In the genomic region with DNA sequence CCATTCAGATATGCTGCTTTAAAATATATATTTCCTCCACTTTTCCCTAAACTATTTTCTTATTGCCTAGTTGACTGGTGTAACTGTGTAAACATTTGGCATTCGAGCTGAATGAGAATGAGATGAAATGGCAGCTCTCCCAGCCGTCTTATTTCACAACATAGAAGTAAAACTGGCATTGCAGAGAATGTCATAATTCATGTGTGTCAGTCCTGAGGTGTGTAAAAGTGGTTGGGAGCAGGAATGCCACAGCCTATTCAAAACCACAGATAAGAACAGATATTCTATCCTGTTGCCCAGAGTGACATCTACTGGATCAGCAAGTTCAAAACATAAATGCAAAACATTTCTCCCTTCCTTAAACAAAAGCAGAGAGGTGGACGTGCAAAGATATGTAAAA, we compare ENCODE assay signal across 10 cellular contexts.
A peak's percentile ranks its signal among the peaks of the same experiment; 100 is the strongest.
DNase-seq lines count a peak whose midpoint lies in the region; ATAC-seq lines count a peak whose summit lies in the region.
"Had no signal": no experiment of that assay in that cellular context is flagged by ENCODE, and none has a peak within 500 bp of the region (broad histone marks: within the 10 kb centered on the region; RNA-seq: fewer than 3 reads in every experiment).

No MANE protein-coding gene starts in this region.

- no peak overlapping the region for H3K27ac Mint-ChIP-seq in T-helper 17 cell

- peak; percentile 18 for ATAC-seq in T-helper 17 cell
- no peak for ATAC-seq in HG02759 (IDR thresholded peaks at IDR 0.05; ENCODE audit: unreplicated experiment)
- ATAC-seq in HG03280 (IDR thresholded peaks at IDR 0.05; ENCODE audit: unreplicated experiment): no peak

- H3K27me3 ChIP-seq in Karpas-422 (ENCODE audit: low read length): no peaks in the 10 kb centered on the region

- no peaks in the 10 kb centered on the region for H3K36me3 Mint-ChIP-seq in T-helper 17 cell (ENCODE audit: low read depth)

- no peaks in the 10 kb centered on the region for H4K20me1 ChIP-seq in Karpas-422 (ENCODE audit: insufficient read depth, low read depth, low read length)

- H3K4me3 Mint-ChIP-seq in T-helper 17 cell: no peak overlapping the region

- no peak overlapping the region for H3K4me3 ChIP-seq in Karpas-422 (ENCODE audit: low read length)
- H3K4me3 ChIP-seq: skin epidermis had no signal

- H3K36me3 ChIP-seq in Karpas-422 (ENCODE audit: insufficient read depth, low read length): no peaks in the 10 kb centered on the region

- H3K4me1 Mint-ChIP-seq in T-helper 17 cell: peaks cover 11% of the 10 kb centered on the region

- H3K9ac ChIP-seq in Karpas-422 (ENCODE audit: low read length): no peak overlapping the region

- H3K4me1 ChIP-seq in Karpas-422 (ENCODE audit: low read length): no peaks in the 10 kb centered on the region

- H3K9me3 ChIP-seq in Karpas-422 (ENCODE audit: low read length) (no peaks in the 10 kb centered on the region), T-helper 17 cell (ENCODE audit: control insufficient read depth, low read length, poor library complexity, severe bottlenecking) (no peaks in the 10 kb centered on the region)

- H3K27ac ChIP-seq in Karpas-422 (ENCODE audit: low read length): no peak overlapping the region
- H3K27ac ChIP-seq: skin epidermis had no signal

- no peak overlapping the region for H3K4me2 ChIP-seq in Karpas-422 (ENCODE audit: low read depth, low read length, poor library complexity, severe bottlenecking)

- no peaks in the 10 kb centered on the region for H3K79me2 ChIP-seq in Karpas-422 (ENCODE audit: low read length)

- no peaks in the 10 kb centered on the region for H3K9me2 ChIP-seq in Karpas-422 (replicated peaks; ENCODE audit: insufficient read depth, low read length)

- H3K27me3 Mint-ChIP-seq in T-helper 17 cell: no peaks in the 10 kb centered on the region

- intact Hi-C loops in posterior vena cava (cut with DNase I): no loop called here

- peak; percentile 7 for DNase-seq in AG08396 (ENCODE audit: low spot score)
- peak; percentile 34 for DNase-seq in Karpas-422
- no peak for DNase-seq in T-helper 17 cell
- DNase-seq in islet precursor cell: peak; percentile 57
- no peak for DNase-seq in RPMI8226
- no peak for DNase-seq in posterior vena cava (ENCODE audit: low spot score)
- DNase-seq: activated naive CD4-positive, alpha-beta T cell treated with anti-CD3 and anti-CD28 coated beads, Interleukin-2, amount 50 U/mL, for 16 hours had no signal

- H2AFZ ChIP-seq in Karpas-422 (ENCODE audit: low read length): no peak overlapping the region

Comparison
In these comparisons a context has a peak if more than half of its experiments do, and no peak if none do; other contexts are left out.
1. DNase-seq: peak in AG08396 (single experiment), Karpas-422 (single experiment) and islet precursor cell (single experiment); none in T-helper 17 cell (0 of 3), RPMI8226 (single experiment) and posterior vena cava (single experiment).